Comparison of ENCODE assay signal across 8 cellular contexts in the genomic region with DNA sequence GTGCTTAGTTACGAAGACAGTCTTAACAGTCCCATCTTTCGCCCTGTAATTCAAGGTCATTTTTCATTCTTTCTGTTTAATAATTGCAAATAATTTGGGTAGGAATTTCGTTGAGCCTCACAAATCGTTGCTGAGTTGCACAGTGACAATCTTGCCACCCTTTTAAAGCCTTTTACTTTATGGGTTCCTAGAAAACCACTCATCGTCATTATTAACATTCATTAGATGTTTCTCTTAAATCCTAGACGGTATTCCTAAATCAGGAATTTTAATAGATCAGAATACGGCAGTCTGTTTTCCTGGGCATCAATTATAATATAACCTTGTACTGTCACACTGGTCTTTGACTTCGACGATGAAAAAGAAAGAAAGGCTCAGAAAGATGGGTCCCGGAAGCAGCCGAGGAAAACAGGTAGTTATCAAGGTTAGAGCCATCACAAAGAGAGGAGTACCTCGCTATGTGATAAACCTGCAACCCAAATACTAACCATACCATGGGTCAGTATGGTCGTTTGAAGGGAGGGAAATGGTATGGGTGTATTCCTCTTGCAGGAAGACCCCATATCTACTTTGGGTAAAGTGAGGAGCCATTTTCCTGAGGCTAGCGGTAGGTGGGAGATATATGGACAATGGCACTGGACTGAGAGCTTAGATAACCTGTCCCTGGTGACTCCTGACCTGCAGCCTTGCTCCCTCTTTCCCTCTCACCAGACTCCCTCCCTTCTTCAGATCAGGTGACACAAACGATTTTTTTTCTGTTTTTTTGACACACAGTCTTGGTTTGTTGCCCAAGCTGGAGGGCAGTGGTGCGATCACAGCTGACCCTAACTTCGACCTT. TPM values are rescaled to one million over a fixed set of nuclear protein-coding genes. Genes with fewer than 3 reads are reported as not detected.
A peak's percentile ranks its signal among the peaks of the same experiment; 100 is the strongest.
DNase-seq lines count a peak whose midpoint lies in the region; ATAC-seq and TF ChIP-seq lines count a peak whose summit lies in the region.

No MANE protein-coding gene starts in this region.

- H3K79me2 ChIP-seq in PC-9 (ENCODE audit: low read depth): peaks cover 40% of the 10 kb centered on the region

- H3K4me1 Mint-ChIP-seq in activated T-cell treated with anti-CD3 and anti-CD28 coated beads, Interleukin-2, amount 50 U/mL, for 4 hours (ENCODE audit: low read depth): peaks cover 38% of the 10 kb centered on the region
- H3K4me1 Mint-ChIP-seq in osteocyte (ENCODE audit: unreplicated experiment): peaks cover 38% of the 10 kb centered on the region

- TF ChIP-seq CTCF in PC-9 (conservative IDR thresholded peaks at IDR 0.05) (no peak), osteocyte (IDR thresholded peaks at IDR 0.05) (no peak)

- H3K27ac Mint-ChIP-seq in osteocyte (ENCODE audit: unreplicated experiment): peak overlapping the region; percentile 99

- H3K4me3 Mint-ChIP-seq in activated T-cell treated with anti-CD3 and anti-CD28 coated beads, Interleukin-2, amount 50 U/mL, for 4 hours: peak overlapping the region; percentile 99
- peak overlapping the region; percentile 88 for H3K4me3 Mint-ChIP-seq in osteocyte (ENCODE audit: unreplicated experiment)

- 0 out of 2 replicates have a peak, but pooled peaks cover 4% of the 10 kb centered on the region for H3K36me3 ChIP-seq in PC-9 (ENCODE audit: low read depth)

- peaks cover 12% of the 10 kb centered on the region for H3K36me3 Mint-ChIP-seq in activated T-cell treated with anti-CD3 and anti-CD28 coated beads, Interleukin-2, amount 50 U/mL, for 4 hours (ENCODE audit: insufficient read depth)
- H3K36me3 Mint-ChIP-seq in osteocyte (ENCODE audit: unreplicated experiment): no peaks in the 10 kb centered on the region

- H3K9me3 Mint-ChIP-seq in activated T-cell treated with anti-CD3 and anti-CD28 coated beads, Interleukin-2, amount 50 U/mL, for 4 hours: no peaks in the 10 kb centered on the region
- H3K9me3 Mint-ChIP-seq in osteocyte (ENCODE audit: unreplicated experiment): no peaks in the 10 kb centered on the region

- DNase-seq in activated T-cell treated with anti-CD3 and anti-CD28 coated beads, Interleukin-2, amount 50 U/mL, for 4 hours: no peak
- DNase-seq in activated T-cell treated with anti-CD3 and anti-CD28 coated beads, Interleukin-2, amount 50 U/mL, for 48 hours: no peak
- no peak for DNase-seq in PC-9
- DNase-seq in epithelial cell of prostate (ENCODE audit: low read depth, low spot score): no peak
- DNase-seq in osteocyte (ENCODE audit: extremely low spot score, unreplicated experiment): no peak
- DNase-seq in middle frontal gyrus (ENCODE audit: extremely low spot score, low spot score): no peak
- no peak for DNase-seq in C1 segment of cervical spinal cord (lab: John Stamatoyannopoulos, UW)

- H3K4me3 ChIP-seq in PC-9: peak overlapping the region; percentile 77

- ATAC-seq in activated T-cell treated with anti-CD3 and anti-CD28 coated beads, Interleukin-2, amount 50 U/mL, for 4 hours: no peak
- no peak for ATAC-seq in HG02798 (IDR thresholded peaks at IDR 0.05; ENCODE audit: poor library complexity, unreplicated experiment)

- H3K27me3 Mint-ChIP-seq in activated T-cell treated with anti-CD3 and anti-CD28 coated beads, Interleukin-2, amount 50 U/mL, for 4 hours (ENCODE audit: low read depth): no peaks in the 10 kb centered on the region
- no peaks in the 10 kb centered on the region for H3K27me3 Mint-ChIP-seq in osteocyte (ENCODE audit: unreplicated experiment)

- no peaks in the 10 kb centered on the region for H3K27me3 ChIP-seq in PC-9 (ENCODE audit: insufficient read depth, low read depth)

- BruUV-seq in PC-9 (replicated peaks; lab: Mats Ljungman, UMichigan): TSS peak; percentile 91

- CTCF ChIA-PET in PC-9 (lab: Charles Lee): no interaction called here

- intact Hi-C loops in PC-9 (cut with micrococcal nuclease; ENCODE audit: unreplicated experiment): loop anchor here (1.0 to 5.0 kb wide), 3 partner anchors 17 to 271 kb away; a partner anchor contains a TSS

- H3K4me1 ChIP-seq in PC-9 (replicated peaks; ENCODE audit: insufficient read depth): peaks cover 24% of the 10 kb centered on the region

- no peaks in the 10 kb centered on the region for H3K9me3 ChIP-seq in PC-9 (ENCODE audit: insufficient read depth, low read depth)

- H3K27ac ChIP-seq in PC-9 (peak overlapping the region; percentile 80), epithelial cell of prostate (peak overlapping the region; percentile 77)

- peaks cover 8% of the 10 kb centered on the region for H3F3A ChIP-seq in PC-9 (ENCODE audit: insufficient read depth, low read depth)

- H3K9me2 ChIP-seq in PC-9 (ENCODE audit: insufficient read depth): no peaks in the 10 kb centered on the region

- POLR2A ChIA-PET in PC-9 (lab: Charles Lee; ENCODE audit: unreplicated experiment): interaction anchor here (0.5 to 0.6 kb wide), 2 partner anchors 48 to 64 kb away, joined by 3 to 4 read pairs; a partner anchor contains a TSS

- peak overlapping the region; percentile 96 for H3K4me2 ChIP-seq in PC-9

- peaks cover 32% of the 10 kb centered on the region for H4K20me1 ChIP-seq in PC-9 (ENCODE audit: insufficient read depth)

- H2AFZ ChIP-seq in PC-9: peak overlapping the region; percentile 92

RNA-seq across cellular contexts. Expression of a gene that starts 1.0 kb away (rescaled TPM):
- total RNA-seq in activated T-cell treated with anti-CD3 and anti-CD28 coated beads, Interleukin-2, amount 50 U/mL, for 4 hours: 100 to 1,000 TPM; 242 to 249 (median 243) TPM
- total RNA-seq in PC-9 (2021) (127 and 156 TPM in 2 replicates), osteocyte (281 and 282 TPM in 2 replicates)

RNA-seq across cellular contexts. Expression of a gene that starts 17.5 kb away (rescaled TPM):
- 10 to 100 TPM; 32.3 to 34.6 (median 32.7) TPM for total RNA-seq in activated T-cell treated with anti-CD3 and anti-CD28 coated beads, Interleukin-2, amount 50 U/mL, for 4 hours
- total RNA-seq in PC-9 (2021) (14.8 and 18.1 TPM in 2 replicates), osteocyte (23.5 and 24.3 TPM in 2 replicates)
